ENCODE assay signal across 2 cellular contexts in the genomic region with DNA sequence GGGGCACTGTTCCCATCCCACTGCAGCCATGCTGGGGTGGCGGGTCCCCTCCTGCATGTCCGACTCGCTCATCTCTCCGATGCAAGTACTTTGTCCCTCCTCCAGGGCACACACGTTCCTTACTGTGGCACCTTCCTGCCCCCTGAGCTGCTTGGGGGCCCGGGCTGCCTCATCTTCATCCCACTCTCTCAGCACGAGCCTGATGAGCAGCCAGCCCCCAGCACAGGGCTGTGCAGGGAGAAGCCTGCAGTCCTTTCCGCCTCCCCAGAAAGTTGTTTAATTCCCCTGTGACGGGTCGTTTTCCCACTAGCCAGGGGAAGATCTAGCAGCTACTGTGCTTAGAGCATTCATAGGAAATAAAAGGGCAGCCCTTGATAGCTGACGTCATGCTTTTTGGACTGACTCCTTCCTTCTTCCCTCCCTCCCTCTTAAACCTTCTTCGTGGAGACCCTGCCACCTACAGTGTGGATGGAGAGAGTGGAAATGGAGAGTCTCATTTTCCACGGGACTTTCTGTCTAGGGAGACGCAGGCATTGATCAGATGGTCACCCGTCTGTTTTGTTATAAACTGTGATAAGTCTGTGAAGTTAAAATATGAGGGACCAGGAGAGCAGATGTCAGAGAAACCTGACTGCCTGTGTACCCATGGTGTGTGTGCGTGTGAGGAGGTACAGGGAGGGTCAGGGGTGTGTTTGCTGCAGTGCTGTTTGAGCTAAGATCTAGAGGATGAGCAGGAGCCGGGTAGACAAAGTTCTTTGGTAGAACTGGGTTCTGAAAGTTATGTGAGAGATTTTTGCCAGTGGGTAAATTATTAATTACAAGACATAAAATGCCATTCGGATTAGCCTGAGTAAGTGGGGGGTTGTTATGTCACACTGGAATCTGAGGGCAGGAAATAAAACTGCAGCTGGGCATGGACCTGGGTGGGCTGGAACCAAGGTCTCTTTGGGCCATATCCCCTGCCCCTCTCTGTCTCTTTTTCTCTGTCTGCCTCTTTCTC.
A peak's percentile ranks its signal among the peaks of the same experiment; 100 is the strongest.
TF ChIP-seq lines count a peak whose summit lies in the region.

No MANE protein-coding gene starts in this region.

TF ChIP-seq in HEK293, 187 proteins besides CTCF, POLR2A, EP300 and RAD21 (continues in another document):
- TF ChIP-seq SP3 (tag by site-specific recombination; IDR thresholded peaks at IDR 0.05) (no peak), ZNF76 (tag by site-specific recombination; IDR thresholded peaks at IDR 0.05; ENCODE audit: borderline replicate concordance, low read depth) (no peak), ZEB2 (tag by site-specific recombination; IDR thresholded peaks at IDR 0.05) (no peak), ZBTB21 (tag by site-specific recombination; IDR thresholded peaks at IDR 0.05) (peak; percentile 41; the same call in 1 of the 2 replicates), ZNF654 (tag by site-specific recombination; IDR thresholded peaks at IDR 0.05; ENCODE audit: low read depth) (no peak), GFI1B (tag by site-specific recombination; IDR thresholded peaks at IDR 0.05) (no peak), ZNF214 (tag by site-specific recombination; IDR thresholded peaks at IDR 0.05; ENCODE audit: borderline replicate concordance) (no peak), ZNF677 (tag by site-specific recombination; IDR thresholded peaks at IDR 0.05) (no peak), KLF10 (tag by site-specific recombination; IDR thresholded peaks at IDR 0.05) (no peak), ZNF514 (tag by site-specific recombination; IDR thresholded peaks at IDR 0.05) (no peak), ZNF529 (tag by site-specific recombination; IDR thresholded peaks at IDR 0.05; ENCODE audit: insufficient replicate concordance) (no peak), ZNF549 (tag by site-specific recombination; IDR thresholded peaks at IDR 0.05) (no peak), KLF8 (tag by site-specific recombination; IDR thresholded peaks at IDR 0.05) (no peak), ZNF776 (tag by site-specific recombination; IDR thresholded peaks at IDR 0.05; ENCODE audit: borderline replicate concordance) (no peak), ZNF121 (tag by site-specific recombination; IDR thresholded peaks at IDR 0.05) (no peak), ZNF501 (tag by site-specific recombination; IDR thresholded peaks at IDR 0.05) (no peak), ZNF623 (tag by site-specific recombination; IDR thresholded peaks at IDR 0.05) (no peak), ZNF221 (tag by site-specific recombination; IDR thresholded peaks at IDR 0.05; ENCODE audit: borderline replicate concordance) (no peak), GLIS2 (tag by site-specific recombination; IDR thresholded peaks at IDR 0.05) (no peak), YY1 (tag by site-specific recombination; IDR thresholded peaks at IDR 0.05) (no peak), ZNF16 (tag by site-specific recombination; IDR thresholded peaks at IDR 0.05; ENCODE audit: low read depth) (peak; percentile 36; the same call in 1 of the 2 replicates), ZXDB (tag by site-specific recombination; IDR thresholded peaks at IDR 0.05) (no peak), ZNF157 (tag by site-specific recombination; IDR thresholded peaks at IDR 0.05) (no peak)
- TF ChIP-seq, protein P1, sequence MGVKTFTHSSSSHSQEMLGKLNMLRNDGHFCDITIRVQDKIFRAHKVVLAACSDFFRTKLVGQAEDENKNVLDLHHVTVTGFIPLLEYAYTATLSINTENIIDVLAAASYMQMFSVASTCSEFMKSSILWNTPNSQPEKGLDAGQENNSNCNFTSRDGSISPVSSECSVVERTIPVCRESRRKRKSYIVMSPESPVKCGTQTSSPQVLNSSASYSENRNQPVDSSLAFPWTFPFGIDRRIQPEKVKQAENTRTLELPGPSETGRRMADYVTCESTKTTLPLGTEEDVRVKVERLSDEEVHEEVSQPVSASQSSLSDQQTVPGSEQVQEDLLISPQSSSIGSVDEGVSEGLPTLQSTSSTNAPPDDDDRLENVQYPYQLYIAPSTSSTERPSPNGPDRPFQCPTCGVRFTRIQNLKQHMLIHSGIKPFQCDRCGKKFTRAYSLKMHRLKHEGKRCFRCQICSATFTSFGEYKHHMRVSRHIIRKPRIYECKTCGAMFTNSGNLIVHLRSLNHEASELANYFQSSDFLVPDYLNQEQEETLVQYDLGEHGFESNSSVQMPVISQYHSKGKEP (tag by site-specific recombination; IDR thresholded peaks at IDR 0.05), result no peak
- TF ChIP-seq, protein P2, sequence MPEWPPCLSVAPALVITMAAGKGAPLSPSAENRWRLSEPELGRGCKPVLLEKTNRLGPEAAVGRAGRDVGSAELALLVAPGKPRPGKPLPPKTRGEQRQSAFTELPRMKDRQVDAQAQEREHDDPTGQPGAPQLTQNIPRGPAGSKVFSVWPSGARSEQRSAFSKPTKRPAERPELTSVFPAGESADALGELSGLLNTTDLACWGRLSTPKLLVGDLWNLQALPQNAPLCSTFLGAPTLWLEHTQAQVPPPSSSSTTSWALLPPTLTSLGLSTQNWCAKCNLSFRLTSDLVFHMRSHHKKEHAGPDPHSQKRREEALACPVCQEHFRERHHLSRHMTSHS (tag by site-specific recombination; IDR thresholded peaks at IDR 0.05), result no peak
- TF ChIP-seq, protein P3, sequence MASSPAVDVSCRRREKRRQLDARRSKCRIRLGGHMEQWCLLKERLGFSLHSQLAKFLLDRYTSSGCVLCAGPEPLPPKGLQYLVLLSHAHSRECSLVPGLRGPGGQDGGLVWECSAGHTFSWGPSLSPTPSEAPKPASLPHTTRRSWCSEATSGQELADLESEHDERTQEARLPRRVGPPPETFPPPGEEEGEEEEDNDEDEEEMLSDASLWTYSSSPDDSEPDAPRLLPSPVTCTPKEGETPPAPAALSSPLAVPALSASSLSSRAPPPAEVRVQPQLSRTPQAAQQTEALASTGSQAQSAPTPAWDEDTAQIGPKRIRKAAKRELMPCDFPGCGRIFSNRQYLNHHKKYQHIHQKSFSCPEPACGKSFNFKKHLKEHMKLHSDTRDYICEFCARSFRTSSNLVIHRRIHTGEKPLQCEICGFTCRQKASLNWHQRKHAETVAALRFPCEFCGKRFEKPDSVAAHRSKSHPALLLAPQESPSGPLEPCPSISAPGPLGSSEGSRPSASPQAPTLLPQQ (tag by site-specific recombination; IDR thresholded peaks at IDR 0.05), result peak; percentile 50; the same call in 1 of the 2 replicates
- TF ChIP-seq, protein P4, sequence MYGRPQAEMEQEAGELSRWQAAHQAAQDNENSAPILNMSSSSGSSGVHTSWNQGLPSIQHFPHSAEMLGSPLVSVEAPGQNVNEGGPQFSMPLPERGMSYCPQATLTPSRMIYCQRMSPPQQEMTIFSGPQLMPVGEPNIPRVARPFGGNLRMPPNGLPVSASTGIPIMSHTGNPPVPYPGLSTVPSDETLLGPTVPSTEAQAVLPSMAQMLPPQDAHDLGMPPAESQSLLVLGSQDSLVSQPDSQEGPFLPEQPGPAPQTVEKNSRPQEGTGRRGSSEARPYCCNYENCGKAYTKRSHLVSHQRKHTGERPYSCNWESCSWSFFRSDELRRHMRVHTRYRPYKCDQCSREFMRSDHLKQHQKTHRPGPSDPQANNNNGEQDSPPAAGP (tag by site-specific recombination; IDR thresholded peaks at IDR 0.05), result peak; percentile 35; the same call in 1 of the 2 replicates

TF ChIP-seq in K562, 482 proteins besides CTCF, POLR2A, EP300 and RAD21 (continues in another document):
- TF ChIP-seq XRCC5 (IDR thresholded peaks at IDR 0.05; ENCODE audit: low read depth, low read length) (no peak), ZNF253 (CRISPR knock-in tag; conservative IDR thresholded peaks at IDR 0.05) (no peak), CHCHD3 (CRISPR knock-in tag; IDR thresholded peaks at IDR 0.05) (no peak), ATF1 (CRISPR knock-in tag; IDR thresholded peaks at IDR 0.05) (no peak), ATF1 (tag; IDR thresholded peaks at IDR 0.05) (peak; percentile 61), MYNN (IDR thresholded peaks at IDR 0.05) (no peak), MYNN (CRISPR knock-in tag; IDR thresholded peaks at IDR 0.05) (no peak), SREBF2 (CRISPR knock-in tag; IDR thresholded peaks at IDR 0.05) (no peak), TEAD2 (tag; IDR thresholded peaks at IDR 0.05) (no peak), FOSL1 (tag; conservative IDR thresholded peaks at IDR 0.05) (no peak), CEBPB (tag; IDR thresholded peaks at IDR 0.05) (no peak), CREBBP (IDR thresholded peaks at IDR 0.05; ENCODE audit: low read depth, low read length) (no peak), JUNB (CRISPR knock-in tag; conservative IDR thresholded peaks at IDR 0.05) (peak; percentile 44; the same call in 1 of the 2 replicates), SMAD4 (CRISPR knock-in tag; conservative IDR thresholded peaks at IDR 0.05) (no peak), SMARCC2 (IDR thresholded peaks at IDR 0.05; ENCODE audit: low read depth) (no peak), NR1H2 (CRISPR knock-in tag; IDR thresholded peaks at IDR 0.05) (no peak), CBX3 (IDR thresholded peaks at IDR 0.05; ENCODE audit: borderline replicate concordance in 1 of 2, low read length in 2 of 2) (no peak), RBM14 (IDR thresholded peaks at IDR 0.05; ENCODE audit: borderline replicate concordance, insufficient read depth, low read depth, low read length) (no peak), ZNF707 (CRISPR knock-in tag; conservative IDR thresholded peaks at IDR 0.05) (no peak), ZNF311 (CRISPR knock-in tag; IDR thresholded peaks at IDR 0.05) (no peak), COPS2 (conservative IDR thresholded peaks at IDR 0.05) (no peak), CCNT2 (IDR thresholded peaks at IDR 0.05; ENCODE audit: borderline replicate concordance, extremely low read depth, insufficient read length, low read depth, low read length) (no peak), ZNF212 (CRISPR knock-in tag; IDR thresholded peaks at IDR 0.05) (no peak), JUND (IDR thresholded peaks at IDR 0.05; ENCODE audit: borderline replicate concordance, low read depth, low read length) (peak; percentile 68), JUND (tag; IDR thresholded peaks at IDR 0.05; ENCODE audit: borderline replicate concordance, low read depth, low read length) (peak; percentile 75), RBBP5 (IDR thresholded peaks at IDR 0.05; ENCODE audit: borderline replicate concordance, insufficient read depth, low read length, poor library complexity, severe bottlenecking) (no peak), ZNF347 (CRISPR knock-in tag; IDR thresholded peaks at IDR 0.05; ENCODE audit: low read depth) (no peak), CEBPG (CRISPR knock-in tag; IDR thresholded peaks at IDR 0.05) (no peak), CEBPG (tag; conservative IDR thresholded peaks at IDR 0.05 in 1 of 2, IDR thresholded peaks at IDR 0.05 in 1 of 2) (no peak)
- TF ChIP-seq, protein P5, sequence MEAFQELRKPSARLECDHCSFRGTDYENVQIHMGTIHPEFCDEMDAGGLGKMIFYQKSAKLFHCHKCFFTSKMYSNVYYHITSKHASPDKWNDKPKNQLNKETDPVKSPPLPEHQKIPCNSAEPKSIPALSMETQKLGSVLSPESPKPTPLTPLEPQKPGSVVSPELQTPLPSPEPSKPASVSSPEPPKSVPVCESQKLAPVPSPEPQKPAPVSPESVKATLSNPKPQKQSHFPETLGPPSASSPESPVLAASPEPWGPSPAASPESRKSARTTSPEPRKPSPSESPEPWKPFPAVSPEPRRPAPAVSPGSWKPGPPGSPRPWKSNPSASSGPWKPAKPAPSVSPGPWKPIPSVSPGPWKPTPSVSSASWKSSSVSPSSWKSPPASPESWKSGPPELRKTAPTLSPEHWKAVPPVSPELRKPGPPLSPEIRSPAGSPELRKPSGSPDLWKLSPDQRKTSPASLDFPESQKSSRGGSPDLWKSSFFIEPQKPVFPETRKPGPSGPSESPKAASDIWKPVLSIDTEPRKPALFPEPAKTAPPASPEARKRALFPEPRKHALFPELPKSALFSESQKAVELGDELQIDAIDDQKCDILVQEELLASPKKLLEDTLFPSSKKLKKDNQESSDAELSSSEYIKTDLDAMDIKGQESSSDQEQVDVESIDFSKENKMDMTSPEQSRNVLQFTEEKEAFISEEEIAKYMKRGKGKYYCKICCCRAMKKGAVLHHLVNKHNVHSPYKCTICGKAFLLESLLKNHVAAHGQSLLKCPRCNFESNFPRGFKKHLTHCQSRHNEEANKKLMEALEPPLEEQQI (IDR thresholded peaks at IDR 0.05), result no peak
- TF ChIP-seq, protein P6, sequence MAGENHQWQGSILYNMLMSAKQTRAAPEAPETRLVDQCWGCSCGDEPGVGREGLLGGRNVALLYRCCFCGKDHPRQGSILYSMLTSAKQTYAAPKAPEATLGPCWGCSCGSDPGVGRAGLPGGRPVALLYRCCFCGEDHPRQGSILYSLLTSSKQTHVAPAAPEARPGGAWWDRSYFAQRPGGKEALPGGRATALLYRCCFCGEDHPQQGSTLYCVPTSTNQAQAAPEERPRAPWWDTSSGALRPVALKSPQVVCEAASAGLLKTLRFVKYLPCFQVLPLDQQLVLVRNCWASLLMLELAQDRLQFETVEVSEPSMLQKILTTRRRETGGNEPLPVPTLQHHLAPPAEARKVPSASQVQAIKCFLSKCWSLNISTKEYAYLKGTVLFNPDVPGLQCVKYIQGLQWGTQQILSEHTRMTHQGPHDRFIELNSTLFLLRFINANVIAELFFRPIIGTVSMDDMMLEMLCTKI (IDR thresholded peaks at IDR 0.05; ENCODE audit: partially characterized antibody), result no peak
- TF ChIP-seq, protein P7, sequence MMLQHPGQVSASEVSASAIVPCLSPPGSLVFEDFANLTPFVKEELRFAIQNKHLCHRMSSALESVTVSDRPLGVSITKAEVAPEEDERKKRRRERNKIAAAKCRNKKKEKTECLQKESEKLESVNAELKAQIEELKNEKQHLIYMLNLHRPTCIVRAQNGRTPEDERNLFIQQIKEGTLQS (IDR thresholded peaks at IDR 0.05), result peak; percentile 85
- TF ChIP-seq, protein P7 (CRISPR knock-in tag; conservative IDR thresholded peaks at IDR 0.05), result no peak
- TF ChIP-seq, protein P8, sequence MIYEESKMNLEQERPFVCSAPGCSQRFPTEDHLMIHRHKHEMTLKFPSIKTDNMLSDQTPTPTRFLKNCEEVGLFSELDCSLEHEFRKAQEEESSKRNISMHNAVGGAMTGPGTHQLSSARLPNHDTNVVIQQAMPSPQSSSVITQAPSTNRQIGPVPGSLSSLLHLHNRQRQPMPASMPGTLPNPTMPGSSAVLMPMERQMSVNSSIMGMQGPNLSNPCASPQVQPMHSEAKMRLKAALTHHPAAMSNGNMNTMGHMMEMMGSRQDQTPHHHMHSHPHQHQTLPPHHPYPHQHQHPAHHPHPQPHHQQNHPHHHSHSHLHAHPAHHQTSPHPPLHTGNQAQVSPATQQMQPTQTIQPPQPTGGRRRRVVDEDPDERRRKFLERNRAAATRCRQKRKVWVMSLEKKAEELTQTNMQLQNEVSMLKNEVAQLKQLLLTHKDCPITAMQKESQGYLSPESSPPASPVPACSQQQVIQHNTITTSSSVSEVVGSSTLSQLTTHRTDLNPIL (CRISPR knock-in tag; IDR thresholded peaks at IDR 0.05), result no peak
- TF ChIP-seq, protein P9, sequence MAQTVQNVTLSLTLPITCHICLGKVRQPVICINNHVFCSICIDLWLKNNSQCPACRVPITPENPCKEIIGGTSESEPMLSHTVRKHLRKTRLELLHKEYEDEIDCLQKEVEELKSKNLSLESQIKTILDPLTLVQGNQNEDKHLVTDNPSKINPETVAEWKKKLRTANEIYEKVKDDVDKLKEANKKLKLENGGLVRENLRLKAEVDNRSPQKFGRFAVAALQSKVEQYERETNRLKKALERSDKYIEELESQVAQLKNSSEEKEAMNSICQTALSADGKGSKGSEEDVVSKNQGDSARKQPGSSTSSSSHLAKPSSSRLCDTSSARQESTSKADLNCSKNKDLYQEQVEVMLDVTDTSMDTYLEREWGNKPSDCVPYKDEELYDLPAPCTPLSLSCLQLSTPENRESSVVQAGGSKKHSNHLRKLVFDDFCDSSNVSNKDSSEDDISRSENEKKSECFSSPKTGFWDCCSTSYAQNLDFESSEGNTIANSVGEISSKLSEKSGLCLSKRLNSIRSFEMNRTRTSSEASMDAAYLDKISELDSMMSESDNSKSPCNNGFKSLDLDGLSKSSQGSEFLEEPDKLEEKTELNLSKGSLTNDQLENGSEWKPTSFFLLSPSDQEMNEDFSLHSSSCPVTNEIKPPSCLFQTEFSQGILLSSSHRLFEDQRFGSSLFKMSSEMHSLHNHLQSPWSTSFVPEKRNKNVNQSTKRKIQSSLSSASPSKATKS (CRISPR knock-in tag; IDR thresholded peaks at IDR 0.05), result no peak
